ENCODE assay signal across 23 cellular contexts in genomic region chr20:16411361-16411760, GRCh38.
A peak's percentile ranks its signal among the peaks of the same experiment; 100 is the strongest.
DNase-seq lines count a peak whose midpoint lies in the region; ATAC-seq, FAIRE-seq and TF ChIP-seq lines count a peak whose summit lies in the region.
"Had no signal": no experiment of that assay in that cellular context is flagged by ENCODE, and none has a peak within 500 bp of the region (broad histone marks: within the 10 kb centered on the region; RNA-seq: fewer than 3 reads in every experiment).

No MANE protein-coding gene starts in this region.

- no peaks in the 10 kb centered on the region for H3K4me1 Mint-ChIP-seq in natural killer cell
- no peaks in the 10 kb centered on the region for H3K4me1 Mint-ChIP-seq in endothelial cell (ENCODE audit: unreplicated experiment)
- H3K4me1 Mint-ChIP-seq: CD4-positive, alpha-beta memory T cell; CD4-positive, CD25-positive, alpha-beta regulatory T cell; CD8-positive, alpha-beta memory T cell had no signal

- no peaks in the 10 kb centered on the region for H3K9me3 ChIP-seq in A549
- H3K9me3 ChIP-seq: BE2C had no signal

- no peak overlapping the region for H3K4me2 ChIP-seq in A549
- H3K4me2 ChIP-seq: BLaER1 had no signal

- FAIRE-seq in A549 (lab: Jason Lieb, UNC): peak; percentile 67
- FAIRE-seq: D721Med, G401.6, GM12878, GM12892, GM18507 had no signal

- H3K27ac Mint-ChIP-seq in natural killer cell (no peak overlapping the region), endothelial cell (ENCODE audit: unreplicated experiment) (no peak overlapping the region)
- H3K27ac Mint-ChIP-seq: CD14-positive monocyte; CD4-positive, alpha-beta memory T cell; CD8-positive, alpha-beta memory T cell had no signal

- no peaks in the 10 kb centered on the region for H3K36me3 Mint-ChIP-seq in natural killer cell
- H3K36me3 Mint-ChIP-seq in endothelial cell (ENCODE audit: low read depth, unreplicated experiment): peaks cover 13% of the 10 kb centered on the region

- H3K4me1 ChIP-seq in A549: peaks cover 19% of the 10 kb centered on the region
- H3K4me1 ChIP-seq: BE2C, BLaER1 had no signal

- H3K27ac ChIP-seq in A549: no peak overlapping the region
- H3K27ac ChIP-seq: 22Rv1, BLaER1 had no signal

- peaks cover 4 to 10% of the 10 kb centered on the region in 2 donors for H3K9me3 Mint-ChIP-seq in natural killer cell
- peaks cover 3% of the 10 kb centered on the region for H3K9me3 Mint-ChIP-seq in endothelial cell (ENCODE audit: unreplicated experiment)

- intact Hi-C loops in natural killer cell (cut with micrococcal nuclease): no loop called here

- no peaks in the 10 kb centered on the region for H3K27me3 Mint-ChIP-seq in natural killer cell (ENCODE audit: low read depth in 2 of 2)
- peaks cover 2% of the 10 kb centered on the region for H3K27me3 Mint-ChIP-seq in endothelial cell (ENCODE audit: unreplicated experiment)
- H3K27me3 Mint-ChIP-seq: CD4-positive, alpha-beta memory T cell; CD4-positive, CD25-positive, alpha-beta regulatory T cell; CD8-positive, alpha-beta memory T cell had no signal

- H3K4me3 ChIP-seq in A549: no peak overlapping the region
- H3K4me3 ChIP-seq: BLaER1, GM12878 had no signal

- WGBS in A549 (ENCODE audit: missing lambda C conversion rate): 85% methylated on average over 3 of the region's 3 CpGs

- H3K4me3 Mint-ChIP-seq in natural killer cell (no peak overlapping the region), endothelial cell (ENCODE audit: unreplicated experiment) (no peak overlapping the region)
- H3K4me3 Mint-ChIP-seq: CD14-positive monocyte; CD4-positive, alpha-beta memory T cell; CD4-positive, CD25-positive, alpha-beta regulatory T cell; CD8-positive, alpha-beta memory T cell had no signal

- POLR2A ChIA-PET in A549 (lab: Yijun Ruan, JAX): no interaction called here

- TF ChIP-seq RAD21 in A549 (conservative IDR thresholded peaks at IDR 0.05 in 1 of 2, IDR thresholded peaks at IDR 0.05 in 1 of 2): no peak

- ATAC-seq in A549 (no peak), natural killer cell (no peak)
- ATAC-seq: GM12878 had no signal

- TF ChIP-seq CTCF in A549 (IDR thresholded peaks at IDR 0.05) (no peak), natural killer cell (IDR thresholded peaks at IDR 0.05) (no peak), endothelial cell (IDR thresholded peaks at IDR 0.05; ENCODE audit: unreplicated experiment) (no peak)

- DNase-seq in A549 (ENCODE audit: low read depth in 1 of 2, low spot score in 1 of 2) (no peak), OCI-M1 (lab: John Stamatoyannopoulos, UW) (peak; percentile 54), erythroblast (lab: John Stamatoyannopoulos, UW) (peak; percentile 5 to 63), natural killer cell (no peak), endothelial cell (ENCODE audit: low spot score) (no peak), GF-D8 (lab: John Stamatoyannopoulos, UW) (no peak)
- DNase-seq: ACHN; BE2C; C1 segment of cervical spinal cord; Caco-2; Calu3; CD4-positive, alpha-beta memory T cell; CD4-positive, CD25-positive, alpha-beta regulatory T cell; CD8-positive, alpha-beta memory T cell; DMS79 treated with DMSO at 0.1 percent for 48 hours had no signal

- no peak for TF ChIP-seq EP300 in A549 (IDR thresholded peaks at IDR 0.05)

- CTCF ChIA-PET in A549 (lab: Yijun Ruan, JAX): interaction anchor here (0.7 kb wide), 1 partner anchor 33 kb away, joined by 3 read pairs; no protein-coding TSS in a partner anchor

- TF ChIP-seq POLR2A in A549 (IDR thresholded peaks at IDR 0.05; ENCODE audit: low read length): no peak
- no peak for TF ChIP-seq POLR2A in erythroblast (IDR thresholded peaks at IDR 0.05; ENCODE audit: low read length)

TF ChIP-seq in A549, 52 proteins besides CTCF, POLR2A, EP300 and RAD21:
- TF ChIP-seq, protein P1, sequence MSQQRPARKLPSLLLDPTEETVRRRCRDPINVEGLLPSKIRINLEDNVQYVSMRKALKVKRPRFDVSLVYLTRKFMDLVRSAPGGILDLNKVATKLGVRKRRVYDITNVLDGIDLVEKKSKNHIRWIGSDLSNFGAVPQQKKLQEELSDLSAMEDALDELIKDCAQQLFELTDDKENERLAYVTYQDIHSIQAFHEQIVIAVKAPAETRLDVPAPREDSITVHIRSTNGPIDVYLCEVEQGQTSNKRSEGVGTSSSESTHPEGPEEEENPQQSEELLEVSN (IDR thresholded peaks at IDR 0.05; ENCODE audit: borderline replicate concordance, low read depth): no peak
- no peak for TF ChIP-seq ZNF302 (CRISPR knock-in tag; IDR thresholded peaks at IDR 0.05)
- no peak for TF ChIP-seq ZSCAN20 (CRISPR knock-in tag; IDR thresholded peaks at IDR 0.05)
- no peak for TF ChIP-seq HEYL (CRISPR knock-in tag; IDR thresholded peaks at IDR 0.05)
- no peak for TF ChIP-seq ESRRA (IDR thresholded peaks at IDR 0.05; ENCODE audit: borderline replicate concordance, low read length)
- TF ChIP-seq SMC3 (IDR thresholded peaks at IDR 0.05): no peak
- TF ChIP-seq CBX8 (IDR thresholded peaks at IDR 0.05): no peak
- TF ChIP-seq, protein P2, sequence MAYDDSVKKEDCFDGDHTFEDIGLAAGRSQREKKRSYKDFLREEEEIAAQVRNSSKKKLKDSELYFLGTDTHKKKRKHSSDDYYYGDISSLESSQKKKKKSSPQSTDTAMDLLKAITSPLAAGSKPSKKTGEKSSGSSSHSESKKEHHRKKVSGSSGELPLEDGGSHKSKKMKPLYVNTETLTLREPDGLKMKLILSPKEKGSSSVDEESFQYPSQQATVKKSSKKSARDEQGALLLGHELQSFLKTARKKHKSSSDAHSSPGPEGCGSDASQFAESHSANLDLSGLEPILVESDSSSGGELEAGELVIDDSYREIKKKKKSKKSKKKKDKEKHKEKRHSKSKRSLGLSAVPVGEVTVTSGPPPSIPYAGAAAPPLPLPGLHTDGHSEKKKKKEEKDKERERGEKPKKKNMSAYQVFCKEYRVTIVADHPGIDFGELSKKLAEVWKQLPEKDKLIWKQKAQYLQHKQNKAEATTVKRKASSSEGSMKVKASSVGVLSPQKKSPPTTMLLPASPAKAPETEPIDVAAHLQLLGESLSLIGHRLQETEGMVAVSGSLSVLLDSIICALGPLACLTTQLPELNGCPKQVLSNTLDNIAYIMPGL (CRISPR knock-in tag; IDR thresholded peaks at IDR 0.05; ENCODE audit: borderline replicate concordance): no peak
- no peak for TF ChIP-seq POLR2AphosphoS2 (conservative IDR thresholded peaks at IDR 0.05; ENCODE audit: low read length)
- TF ChIP-seq, protein P3, sequence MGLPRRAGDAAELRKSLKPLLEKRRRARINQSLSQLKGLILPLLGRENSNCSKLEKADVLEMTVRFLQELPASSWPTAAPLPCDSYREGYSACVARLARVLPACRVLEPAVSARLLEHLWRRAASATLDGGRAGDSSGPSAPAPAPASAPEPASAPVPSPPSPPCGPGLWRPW (IDR thresholded peaks at IDR 0.05): no peak

Comparison
In these comparisons a context has a peak if more than half of its experiments do, and no peak if none do; other contexts are left out.
1. DNase-seq: peak in OCI-M1 (single experiment) and erythroblast (2 of 2); none in A549 (0 of 2), natural killer cell (single experiment), endothelial cell (single experiment) and GF-D8 (single experiment).